Comparison of ENCODE assay signal across 11 cellular contexts in genomic region chr19:19445911-19446361, GRCh38. TPM values are rescaled to one million over a fixed set of nuclear protein-coding genes. Genes with fewer than 3 reads are reported as not detected.
DNase-seq lines count a peak whose midpoint lies in the region; ATAC-seq and TF ChIP-seq lines count a peak whose summit lies in the region.
"Had no signal": no experiment of that assay in that cellular context is flagged by ENCODE, and none has a peak within 500 bp of the region (broad histone marks: within the 10 kb centered on the region; RNA-seq: fewer than 3 reads in every experiment).

No MANE protein-coding gene starts in this region.

- H3K4me1 Mint-ChIP-seq in CD4-positive, alpha-beta memory T cell, result peaks cover 50 to 85% (median 67%) of the 10 kb centered on the region in 4 donors
- H3K4me1 Mint-ChIP-seq in immature natural killer cell, result peaks cover 81 to 83% of the 10 kb centered on the region in 2 donors

- H3K36me3 Mint-ChIP-seq in CD4-positive, alpha-beta memory T cell, result peaks cover 3 to 6% of the 10 kb centered on the region in 2 donors
- no peaks in the 10 kb centered on the region for H3K36me3 Mint-ChIP-seq in immature natural killer cell

- peak overlapping the region; percentile 44 for H3K27ac ChIP-seq in CD4-positive, alpha-beta memory T cell (ENCODE audit: low read depth, low read length)
- H3K27ac ChIP-seq in PC-3 (ENCODE audit: low read length), result no peak overlapping the region
- H3K27ac ChIP-seq: SK-N-MC had no signal

- CTCF ChIA-PET in CD4-positive, alpha-beta memory T cell (lab: Charles Lee; ENCODE audit: partially characterized antibody), result no interaction called here
- CTCF ChIA-PET in PC-3 (lab: Charles Lee), result no interaction called here

- POLR2A ChIA-PET in CD4-positive, alpha-beta memory T cell (lab: Charles Lee; ENCODE audit: partially characterized antibody), result interaction anchor here (3.0 kb wide), 1 partner anchor 15 kb away, joined by 21 read pairs; no protein-coding TSS in a partner anchor
- POLR2A ChIA-PET in PC-3 (lab: Charles Lee; ENCODE audit: unreplicated experiment), result interaction anchor here (0.7 kb wide), 1 partner anchor 66 kb away, joined by 4 read pairs; no protein-coding TSS in a partner anchor

- H3K27me3 Mint-ChIP-seq in CD4-positive, alpha-beta memory T cell, result no peaks in the 10 kb centered on the region
- peaks cover 0 to 11% (median 4%) of the 10 kb centered on the region in 3 donors for H3K27me3 Mint-ChIP-seq in immature natural killer cell (ENCODE audit: low read depth in 3 of 3)

- H3K27ac Mint-ChIP-seq in CD4-positive, alpha-beta memory T cell, result peak overlapping the region; percentile 79 to 96 (median 88)
- peak overlapping the region; percentile 92 to 95 (median 92) for H3K27ac Mint-ChIP-seq in immature natural killer cell

- ATAC-seq in GM21619 (IDR thresholded peaks at IDR 0.05; ENCODE audit: unreplicated experiment) (peak; percentile 48), PC-3 (no peak), HG03378 (IDR thresholded peaks at IDR 0.05; ENCODE audit: unreplicated experiment) (no peak)

- BruUV-seq in PC-3 (replicated peaks; lab: Mats Ljungman, UMichigan), result no TSS peak

- DNase-seq in CD4-positive, alpha-beta memory T cell, result peak in 1 of 5 donors; percentile 48
- peak; percentile 28 for DNase-seq in RPMI7951 (ENCODE audit: low read depth)
- DNase-seq in immature natural killer cell, result peak; percentile 53 to 58 (median 55)
- DNase-seq in PC-3, result no peak
- DNase-seq in OCI-M1 (lab: John Stamatoyannopoulos, UW), result no peak
- no peak for DNase-seq in NCI-H226
- DNase-seq: activated effector memory CD4-positive, alpha-beta T cell treated with Interleukin-2 at 50 U/mL for 16 hours; NCI-H1930 had no signal

- peaks cover 97% of the 10 kb centered on the region for H3K79me2 ChIP-seq in PC-3 (ENCODE audit: low read length)

- no peak for TF ChIP-seq CTCF in PC-3 (conservative IDR thresholded peaks at IDR 0.05; ENCODE audit: low read depth, low read length)

- peak overlapping the region in 7 of 8 donors; percentile 6 to 84 (median 68) for H3K4me3 Mint-ChIP-seq in CD4-positive, alpha-beta memory T cell
- peak overlapping the region; percentile 64 to 90 (median 85) for H3K4me3 Mint-ChIP-seq in immature natural killer cell

- no peaks in the 10 kb centered on the region for H3K9me3 ChIP-seq in CD4-positive, alpha-beta memory T cell (ENCODE audit: control insufficient read depth in 1 of 2, low read length in 2 of 2)
- no peaks in the 10 kb centered on the region for H3K9me3 ChIP-seq in PC-3 (ENCODE audit: low read length)

- H3F3A ChIP-seq in PC-3 (ENCODE audit: low read length, unreplicated experiment), result no peaks in the 10 kb centered on the region

- no peaks in the 10 kb centered on the region for H3K36me3 ChIP-seq in CD4-positive, alpha-beta memory T cell (ENCODE audit: insufficient read depth, low read length)
- H3K36me3 ChIP-seq in PC-3 (ENCODE audit: low read depth, low read length), result no peaks in the 10 kb centered on the region; the same call in 1 of the 2 replicates

- peak overlapping the region in 1 of 2 donors; percentile 12 for H3K4me3 ChIP-seq in CD4-positive, alpha-beta memory T cell (ENCODE audit: low read length in 2 of 2)
- no peak overlapping the region for H3K4me3 ChIP-seq in PC-3 (ENCODE audit: low read length)
- H3K4me3 ChIP-seq: SK-N-MC had no signal

- no peaks in the 10 kb centered on the region for H3K9me3 Mint-ChIP-seq in CD4-positive, alpha-beta memory T cell
- H3K9me3 Mint-ChIP-seq in immature natural killer cell, result no peaks in the 10 kb centered on the region

- H3K27me3 ChIP-seq in CD4-positive, alpha-beta memory T cell (ENCODE audit: insufficient read depth, low read length), result no peaks in the 10 kb centered on the region
- no peaks in the 10 kb centered on the region for H3K27me3 ChIP-seq in PC-3 (ENCODE audit: low read length)

- peaks cover 34% of the 10 kb centered on the region for H4K20me1 ChIP-seq in PC-3 (ENCODE audit: low read length)

- no peak overlapping the region for H3K9ac ChIP-seq in PC-3 (ENCODE audit: low read length)

- no peak overlapping the region for H2AFZ ChIP-seq in PC-3 (ENCODE audit: low read length)

- intact Hi-C loops in CD4-positive, alpha-beta memory T cell (cut with micrococcal nuclease), result loop anchor here (5.0 kb wide), 1 partner anchor 41 kb away; no protein-coding TSS in a partner anchor
- intact Hi-C loops in PC-3 (cut with micrococcal nuclease), result no loop called here

- no peak overlapping the region for H3K4me2 ChIP-seq in PC-3 (ENCODE audit: low read length)

- peaks cover 73% of the 10 kb centered on the region for H3K4me1 ChIP-seq in CD4-positive, alpha-beta memory T cell (ENCODE audit: insufficient read depth, low read length)
- peaks cover 17% of the 10 kb centered on the region for H3K4me1 ChIP-seq in PC-3 (ENCODE audit: insufficient read depth, low read length)

- H3K9me2 ChIP-seq in PC-3 (replicated peaks; ENCODE audit: low read length), result no peaks in the 10 kb centered on the region

RNA-seq across cellular contexts. Expression of gene GATAD2A, which starts 40.5 kb away (rescaled TPM):
- 100 to 1,000 TPM; 101 to 108 TPM for total RNA-seq in CD4-positive, alpha-beta memory T cell
- 10 to 100 TPM in 1 of 2 donors, 1 to 10 TPM in 1; 3.8 to 30.6 TPM for polyA plus RNA-seq in CD4-positive, alpha-beta memory T cell
- total RNA-seq in RPMI7951 (2014; rRNA removed; shearing (Covaris generic)), result 21.9 and 23.9 TPM in 2 replicates
- 10 to 100 TPM in 2 of 3 donors, 1 to 10 TPM in 1; 8.8 to 48.5 (median 21.0) TPM for polyA plus RNA-seq in immature natural killer cell
- total RNA-seq in PC-3 (2014; rRNA removed), result 104 and 143 TPM in 2 replicates

Comparison
In these comparisons a context has a peak if more than half of its experiments do, and no peak if none do; other contexts are left out.
1. DNase-seq: peak in RPMI7951 (single experiment) and immature natural killer cell (3 of 3); none in PC-3 (single experiment), OCI-M1 (single experiment) and NCI-H226 (single experiment).